Comparison of ENCODE assay signal across 27 cellular contexts in the genomic region with DNA sequence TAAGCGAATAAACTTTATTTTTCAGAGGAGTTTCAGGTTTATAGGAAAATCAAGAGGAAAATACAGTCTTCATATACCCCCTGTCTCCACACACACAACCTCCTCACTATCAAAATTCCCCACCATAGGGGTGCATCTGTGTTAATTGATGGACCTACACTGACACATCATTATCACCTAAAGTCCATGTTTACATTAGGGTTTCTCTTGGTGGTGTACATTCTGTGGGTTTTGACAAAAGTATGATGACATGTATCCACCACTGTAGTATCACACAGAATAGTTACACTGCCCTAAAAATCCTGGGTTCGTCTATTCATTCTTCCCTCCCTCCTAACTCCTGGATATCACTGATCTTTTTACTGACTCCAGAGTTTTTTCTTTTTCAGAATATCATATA.
"Had no signal": no experiment of that assay in that cellular context is flagged by ENCODE, and none has a peak within 500 bp of the region (broad histone marks: within the 10 kb centered on the region; RNA-seq: fewer than 3 reads in every experiment).

No MANE protein-coding gene starts in this region.

- DNase-seq: stimulated activated CD4-positive, alpha-beta T cell treated with anti-CD3 and anti-CD28 coated beads, Interleukin-2, amount 100 ng/mL, for 48 hours; stimulated activated CD4-positive, alpha-beta T cell treated with anti-CD3 and anti-CD28 coated beads, Interleukin-4, amount 100 ng/mL, for 1 hour; stimulated activated CD4-positive, alpha-beta T cell treated with anti-CD3 and anti-CD28 coated beads, Interleukin-4, amount 100 ng/mL, for 24 hours; stimulated activated CD4-positive, alpha-beta T cell treated with anti-CD3 and anti-CD28 coated beads, Interleukin-4, amount 100 ng/mL, for 4 hours; stimulated activated CD8-positive, alpha-beta memory T cell treated with anti-CD3 and anti-CD28 coated beads, Interleukin-4, amount 100 ng/mL, for 48 hours; stimulated activated naive B cell treated with anti-CD40 and anti-IgM and Interleukin-4, amounts not matched to agents 10 μg/mL and 1 μg/mL and 100 μg/mL, for 72 hours; stimulated activated naive CD4-positive, alpha-beta T cell; stimulated activated naive CD4-positive, alpha-beta T cell treated with Interleukin-2 at 50 U/mL for 16 hours; stimulated activated naive CD8-positive, alpha-beta T cell treated with anti-CD3 and anti-CD28 coated beads, Interleukin-15, amount 100 ng/mL, for 72 hours; stimulated activated naive CD8-positive, alpha-beta T cell treated with anti-CD3 and anti-CD28 coated beads, Interleukin-15, Interleukin-2, amounts not matched to agents 100 U/mL and 50 U/mL, for 24 hours; stomach; substantia nigra; testis; thyroid gland; tibial artery; transverse colon; trophoblast cell; upper lobe of left lung; upper lobe of right lung; uterus had no signal

- FAIRE-seq: urothelium cell line had no signal

- H3K36me3 ChIP-seq: stomach, suprapubic skin, thoracic aorta, thyroid gland, tibial artery, tibial nerve, transverse colon, upper lobe of left lung, upper lobe of right lung, uterus, vagina had no signal

- H3K9me3 ChIP-seq: stomach, suprapubic skin, testis, thoracic aorta, thyroid gland, tibial nerve, transverse colon, upper lobe of left lung, upper lobe of right lung, uterus, vagina had no signal

- H3K4me3 ChIP-seq: stomach, suprapubic skin, testis, thoracic aorta, thyroid gland, tibial artery, tibial nerve, transverse colon, upper lobe of left lung, upper lobe of right lung, uterus, vagina had no signal

- ATAC-seq: stimulated activated effector memory CD8-positive, alpha-beta T cell treated with anti-CD3 and anti-CD28 coated beads, Interleukin-12 subunit alpha, Interleukin-12 subunit beta, amount 100 ng/mL, for 72 hours; stimulated activated memory B cell treated with anti-CD40 and anti-IgM and Interleukin-4, amounts not matched to agents 10 μg/mL and 1 μg/mL and 100 μg/mL, for 72 hours; stimulated activated naive B cell treated with anti-CD40 and anti-IgM and Interleukin-4, amounts not matched to agents 10 μg/mL and 1 μg/mL and 100 μg/mL, for 72 hours; stimulated activated naive CD8-positive, alpha-beta T cell treated with anti-CD3 and anti-CD28 coated beads, Interleukin-15, amount 100 ng/mL, for 72 hours; stimulated activated naive CD8-positive, alpha-beta T cell treated with anti-CD3 and anti-CD28 coated beads, Interleukin-15, Interleukin-2, amounts not matched to agents 100 U/mL and 50 U/mL, for 24 hours; upper lobe of right lung had no signal

- H3K27ac ChIP-seq: stomach, suprapubic skin, testis, thoracic aorta, thyroid gland, tibial artery, tibial nerve, transverse colon, upper lobe of left lung, upper lobe of right lung, uterus, vagina had no signal

- H3K4me1 ChIP-seq: stomach, suprapubic skin, testis, thyroid gland, tibial artery, tibial nerve, transverse colon, upper lobe of left lung, upper lobe of right lung, uterus, vagina had no signal

- H3K27me3 ChIP-seq: stomach, suprapubic skin, testis, thyroid gland, tibial artery, tibial nerve, transverse colon, upper lobe of left lung, upper lobe of right lung, uterus, vagina had no signal
